17 cellular contexts compared by ENCODE assay signal in the genomic region with DNA sequence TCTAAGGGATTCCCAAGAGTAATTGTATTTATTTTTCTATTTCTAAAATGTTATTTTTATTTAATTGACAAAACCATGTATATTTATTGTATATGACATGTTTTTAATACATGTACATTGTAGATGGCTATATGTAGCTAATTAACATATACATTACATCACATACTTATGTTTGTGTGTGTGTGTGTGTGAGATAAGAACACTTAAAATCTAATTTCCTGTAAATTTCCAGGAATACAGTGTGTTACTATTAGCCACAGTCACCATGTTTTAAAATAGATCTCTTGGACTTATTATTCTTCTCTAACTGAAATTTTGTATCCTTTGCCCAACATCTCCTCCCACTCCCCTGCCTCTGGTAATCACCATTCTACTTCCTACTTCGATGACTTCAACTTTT.
"Had no signal": no experiment of that assay in that cellular context is flagged by ENCODE, and none has a peak within 500 bp of the region (broad histone marks: within the 10 kb centered on the region; RNA-seq: fewer than 3 reads in every experiment).

No MANE protein-coding gene starts in this region.

- H3K4me1 Mint-ChIP-seq: neural progenitor cell had no signal

- H3K36me3 Mint-ChIP-seq: naive thymus-derived CD8-positive, alpha-beta T cell; neural progenitor cell had no signal

- ATAC-seq: esophagus mucosa; heart left ventricle; naive thymus-derived CD8-positive, alpha-beta T cell; right cardiac atrium had no signal

- H3K27ac Mint-ChIP-seq: naive thymus-derived CD8-positive, alpha-beta T cell; neural progenitor cell had no signal

- H3K9me3 Mint-ChIP-seq: naive thymus-derived CD8-positive, alpha-beta T cell; neural progenitor cell had no signal

- DNase-seq: effector CD8-positive, alpha-beta T cell; heart left ventricle; hippocampal formation; naive thymus-derived CD8-positive, alpha-beta T cell; nucleus accumbens; ovary; right cardiac atrium; small intestine; stimulated activated CD4-positive, alpha-beta T cell treated with anti-CD3 and anti-CD28 coated beads, Interleukin-12 subunit alpha, Interleukin-12 subunit beta, amount 100 ng/mL, for 4 hours; stimulated activated naive CD4-positive, alpha-beta T cell; stomach; substantia nigra; transverse colon had no signal

- H3K4me3 ChIP-seq: coronary artery, heart left ventricle, neural progenitor cell, ovary, stomach, thoracic aorta, transverse colon had no signal

- H3K4me3 Mint-ChIP-seq: naive thymus-derived CD8-positive, alpha-beta T cell; neural progenitor cell had no signal
